ENCODE assay signal across 9 cellular contexts in genomic region chr10:119006451-119007210, GRCh38. TPM values are rescaled to one million over a fixed set of nuclear protein-coding genes. Genes with fewer than 3 reads are reported as not detected.
DNase-seq lines count a peak whose midpoint lies in the region; ATAC-seq, FAIRE-seq and TF ChIP-seq lines count a peak whose summit lies in the region.
"Had no signal": no experiment of that assay in that cellular context is flagged by ENCODE, and none has a peak within 500 bp of the region (broad histone marks: within the 10 kb centered on the region; RNA-seq: fewer than 3 reads in every experiment).

No MANE protein-coding gene starts in this region.

- H3K4me2 ChIP-seq in keratinocyte (ENCODE audit: control insufficient read depth, extremely low read depth, insufficient read depth, low read depth, low read length), result no peak overlapping the region

- H3K27ac ChIP-seq in keratinocyte (ENCODE audit: control insufficient read depth, insufficient read depth, low read length), result no peak overlapping the region
- H3K27ac ChIP-seq in thyroid gland, result peak overlapping the region in 1 of 3 donors; percentile 47

- no peak overlapping the region for H3K27ac Mint-ChIP-seq in natural killer cell
- H3K27ac Mint-ChIP-seq: activated CD8-positive, alpha-beta T cell treated with anti-CD3 and anti-CD28 coated beads for 36 hours had no signal

- DNase-seq in HFF-Myc (ENCODE audit: extremely low read depth, low read depth), result peak; percentile 79
- DNase-seq in adipocyte (ENCODE audit: low read depth), result peak; percentile 96
- no peak for DNase-seq in keratinocyte (ENCODE audit: low read depth, low spot score)
- DNase-seq in thyroid gland, result peak; percentile 53 to 67
- DNase-seq in natural killer cell, result no peak
- no peak for DNase-seq in HEK293T (ENCODE audit: extremely low spot score)
- DNase-seq in HAP-1 (ENCODE audit: low spot score in 2 of 2), result no peak
- DNase-seq in NCI-H526 (lab: John Stamatoyannopoulos, UW), result no peak
- DNase-seq: activated CD8-positive, alpha-beta T cell treated with anti-CD3 and anti-CD28 coated beads for 36 hours had no signal

- H3K36me3 Mint-ChIP-seq in natural killer cell, result no peaks in the 10 kb centered on the region

- H3K9me1 ChIP-seq in keratinocyte (ENCODE audit: control insufficient read depth, extremely low read depth, insufficient read depth, low read length), result peaks cover 3% of the 10 kb centered on the region

- H3K4me3 Mint-ChIP-seq in natural killer cell, result no peak overlapping the region
- H3K4me3 Mint-ChIP-seq: activated CD8-positive, alpha-beta T cell treated with anti-CD3 and anti-CD28 coated beads for 36 hours had no signal

- no peak overlapping the region for H2AFZ ChIP-seq in keratinocyte (ENCODE audit: control insufficient read depth, low read length)

- no peaks in the 10 kb centered on the region for H3K79me2 ChIP-seq in keratinocyte (ENCODE audit: control insufficient read depth, insufficient read depth, low read length)

- H3K9ac ChIP-seq in adipocyte (ENCODE audit: low read length) (no peak overlapping the region), keratinocyte (ENCODE audit: control insufficient read depth, extremely low read depth, insufficient read depth, low read length) (no peak overlapping the region)

- POLR2A ChIA-PET in HEK293T (lab: Yijun Ruan, JAX), result no interaction called here

- H3K9me3 ChIP-seq in adipocyte (ENCODE audit: control insufficient read depth, low read length) (peaks cover 2% of the 10 kb centered on the region), keratinocyte (ENCODE audit: control insufficient read depth, low read depth, low read length) (no peaks in the 10 kb centered on the region), thyroid gland (no peaks in the 10 kb centered on the region), HAP-1 (no peaks in the 10 kb centered on the region)

- in situ Hi-C loops in HAP-1 (cut with MboI; ENCODE audit: low sequenced_read_pairs), result no loop called here

- WGBS in thyroid gland, 2 donors, result 28 to 37% methylated on average over 7 to 9 of the region's 9 CpGs

- TF ChIP-seq POLR2A in thyroid gland (IDR thresholded peaks at IDR 0.05), result no peak

- H3K4me1 ChIP-seq in adipocyte (ENCODE audit: control insufficient read depth, insufficient read depth, low read length), result peaks cover 14% of the 10 kb centered on the region
- peaks cover 23% of the 10 kb centered on the region for H3K4me1 ChIP-seq in keratinocyte (ENCODE audit: control insufficient read depth, extremely low read depth, insufficient read depth, low read length)
- peaks cover 3 to 14% of the 10 kb centered on the region in 2 donors for H3K4me1 ChIP-seq in thyroid gland
- H3K4me1 ChIP-seq in HAP-1, result no peaks in the 10 kb centered on the region

- CTCF ChIA-PET in HEK293T (lab: Yijun Ruan, JAX), result no interaction called here

- H3K4me3 ChIP-seq in HFF-Myc (replicated peaks; ENCODE audit: low read depth, low read length), result no peak overlapping the region
- H3K4me3 ChIP-seq in adipocyte (ENCODE audit: low read length), result peak overlapping the region; percentile 61
- H3K4me3 ChIP-seq in keratinocyte (ENCODE audit: control insufficient read depth in 2 of 3, extremely low read depth in 1 of 3, insufficient read depth in 2 of 3, low read depth in 1 of 3, low read length in 3 of 3), result no peak overlapping the region
- no peak overlapping the region for H3K4me3 ChIP-seq in thyroid gland (replicated peaks in 1 of 3)
- no peak overlapping the region for H3K4me3 ChIP-seq in HAP-1

- TF ChIP-seq CTCF in HFF-Myc (IDR thresholded peaks at IDR 0.05; ENCODE audit: low read depth, low read length, missing control alignments), result no peak
- TF ChIP-seq CTCF in keratinocyte (optimal IDR thresholded peaks at IDR 0.05 in 1 of 3, IDR thresholded peaks at IDR 0.05 in 1 of 3, conservative IDR thresholded peaks at IDR 0.05 in 1 of 3; ENCODE audit: extremely low read depth in 1 of 3, insufficient read depth in 2 of 3, low read length in 3 of 3), result no peak
- no peak for TF ChIP-seq CTCF in thyroid gland (IDR thresholded peaks at IDR 0.05)
- TF ChIP-seq CTCF in natural killer cell (IDR thresholded peaks at IDR 0.05), result no peak

- no peak for ATAC-seq in natural killer cell
- ATAC-seq: activated CD8-positive, alpha-beta T cell treated with anti-CD3 and anti-CD28 coated beads for 36 hours had no signal

- H3K27me3 ChIP-seq in adipocyte (replicated peaks; ENCODE audit: control insufficient read depth, insufficient read depth, low read length) (peaks cover 19% of the 10 kb centered on the region), keratinocyte (ENCODE audit: control insufficient read depth, extremely low read depth, insufficient read depth, low read length) (no peaks in the 10 kb centered on the region), thyroid gland (no peaks in the 10 kb centered on the region), HAP-1 (ENCODE audit: low read depth) (no peaks in the 10 kb centered on the region)

- H3K9me3 Mint-ChIP-seq in natural killer cell, result no peaks in the 10 kb centered on the region
- H3K9me3 Mint-ChIP-seq: activated CD8-positive, alpha-beta T cell treated with anti-CD3 and anti-CD28 coated beads for 36 hours had no signal

- H4K20me1 ChIP-seq in keratinocyte (ENCODE audit: control insufficient read depth, extremely low read depth, insufficient read depth, low read length), result no peaks in the 10 kb centered on the region

- intact Hi-C loops in thyroid gland (cut with DNase I) (no loop called here), natural killer cell (cut with micrococcal nuclease) (no loop called here)

- no peaks in the 10 kb centered on the region for H3K36me3 ChIP-seq in adipocyte (ENCODE audit: control insufficient read depth, insufficient read depth, low read length, severe bottlenecking)
- H3K36me3 ChIP-seq in keratinocyte (ENCODE audit: control insufficient read depth in 2 of 2, extremely low read depth in 1 of 2, insufficient read depth in 2 of 2, low read length in 2 of 2), result no peaks in the 10 kb centered on the region
- no peaks in the 10 kb centered on the region for H3K36me3 ChIP-seq in thyroid gland
- no peaks in the 10 kb centered on the region for H3K36me3 ChIP-seq in HAP-1 (replicated peaks)

- H3K4me1 Mint-ChIP-seq in natural killer cell, result no peaks in the 10 kb centered on the region

- peaks cover 15 to 19% of the 10 kb centered on the region in 2 donors for H3K27me3 Mint-ChIP-seq in natural killer cell (ENCODE audit: low read depth in 2 of 2)

- dilution Hi-C loops in keratinocyte (cut with MboI; ENCODE audit: extremely low pct_ligation_motif_present, low sequenced_read_pairs), result loop anchor here (25.0 kb wide), 1 partner anchor 294 kb away; no protein-coding TSS in a partner anchor

- peak; percentile 85 for FAIRE-seq in keratinocyte (lab: Jason Lieb, UNC)

TF ChIP-seq in HEK293T, 16 proteins besides CTCF, POLR2A, EP300 and RAD21:
- TF ChIP-seq SP1 (IDR thresholded peaks at IDR 0.05) (no peak), PKNOX1 (IDR thresholded peaks at IDR 0.05) (no peak), BHLHE40 (IDR thresholded peaks at IDR 0.05; ENCODE audit: borderline replicate concordance) (no peak), FOXM1 (IDR thresholded peaks at IDR 0.05; ENCODE audit: borderline replicate concordance) (no peak), FOXK2 (IDR thresholded peaks at IDR 0.05) (no peak), FOXA1 (IDR thresholded peaks at IDR 0.05) (no peak), CTBP1 (IDR thresholded peaks at IDR 0.05; ENCODE audit: borderline replicate concordance) (no peak), HDGF (IDR thresholded peaks at IDR 0.05; ENCODE audit: borderline replicate concordance) (no peak), TARDBP (IDR thresholded peaks at IDR 0.05) (no peak), ARNT (IDR thresholded peaks at IDR 0.05) (no peak), ZNF384 (IDR thresholded peaks at IDR 0.05) (no peak)

RNA-seq across cellular contexts. Expression of gene NANOS1, which starts 22.9 kb away (rescaled TPM):
- 1.4 to 3.2 TPM (median 2.1 TPM) in 3 replicates for polyA plus RNA-seq in keratinocyte
- 1.2 TPM for polyA plus RNA-seq in keratinocyte (2011; ENCODE audit: low read depth)
- polyA plus RNA-seq in keratinocyte (2011; cell fraction: cytosol; rRNA removed), result 1.9 and 3.0 TPM in 2 replicates
- 1.3 and 1.6 TPM in 2 replicates for polyA plus RNA-seq in keratinocyte (2011; cell fraction: nucleus; rRNA removed)
- 0.92 and 1.4 TPM in 2 replicates for polyA plus RNA-seq in keratinocyte (2012; ENCODE audit: low replicate concordance)
- polyA minus RNA-seq in keratinocyte, result 0.10 to 1.1 TPM (median 0.13 TPM) in 3 replicates
- polyA minus RNA-seq in keratinocyte (2011; cell fraction: cytosol; rRNA and poly(A)+ RNA removed), result 1.9 TPM
- polyA minus RNA-seq in keratinocyte (2011; cell fraction: nucleus; rRNA and poly(A)+ RNA removed), result 0.63 and 1.1 TPM in 2 replicates
- total RNA-seq in thyroid gland (10 to 100 TPM; 16.5 to 25.0 (median 20.4) TPM), natural killer cell (under 1 TPM in 1 of 3 donors, not detected in 2; 0.09 TPM)

Comparison
In these comparisons a context has a peak if more than half of its experiments do, and no peak if none do; other contexts are left out.
1. DNase-seq: peak in HFF-Myc (single experiment), adipocyte (single experiment) and thyroid gland (2 of 2); none in keratinocyte (single experiment), natural killer cell (single experiment), HEK293T (single experiment), HAP-1 (0 of 2) and NCI-H526 (0 of 2).
2. RNA of gene NANOS1, which starts 22.9 kb away (total RNA-seq): 16.5 to 25.0 TPM in thyroid gland; 0.09 TPM in natural killer cell; every median in the first group is over 10 times any median in the second.